Comparison of ENCODE assay signal across 19 cellular contexts in genomic region chr4:122701061-122701460, GRCh38. TPM values are rescaled to one million over a fixed set of nuclear protein-coding genes. Genes with fewer than 3 reads are reported as not detected.
DNase-seq lines count a peak whose midpoint lies in the region; ATAC-seq and TF ChIP-seq lines count a peak whose summit lies in the region.
"Had no signal": no experiment of that assay in that cellular context is flagged by ENCODE, and none has a peak within 500 bp of the region (broad histone marks: within the 10 kb centered on the region; RNA-seq: fewer than 3 reads in every experiment).

No MANE protein-coding gene starts in this region.

- 94% methylated on average over 5 of the region's 5 CpGs for WGBS in hepatocyte (ENCODE audit: low lambda C conversion rate, missing lambda C conversion rate)

- H3K36me3 Mint-ChIP-seq in activated naive CD4-positive, alpha-beta T cell treated with anti-CD3 and anti-CD28 coated beads for 36 hours (ENCODE audit: low read depth): peaks cover 33% of the 10 kb centered on the region
- peaks cover 21% of the 10 kb centered on the region for H3K36me3 Mint-ChIP-seq in activated CD4-positive, alpha-beta memory T cell treated with anti-CD3 and anti-CD28 coated beads for 36 hours
- H3K36me3 Mint-ChIP-seq: brain had no signal

- CTCF ChIA-PET in activated naive CD4-positive, alpha-beta T cell treated with anti-CD3 and anti-CD28 coated beads for 36 hours (lab: Charles Lee): interaction anchor here (0.6 to 1.4 kb wide), 7 partner anchors 13 to 123 kb away, joined by 3 to 4 read pairs (median 3); no protein-coding TSS in a partner anchor
- CTCF ChIA-PET in activated CD4-positive, alpha-beta memory T cell treated with anti-CD3 and anti-CD28 coated beads for 36 hours (lab: Charles Lee): interaction anchor here (0.9 to 1.5 kb wide), 4 partner anchors 10 to 33 kb away, joined by 3 to 7 read pairs (median 4); no protein-coding TSS in a partner anchor

- no peak for TF ChIP-seq CTCF in hepatocyte (IDR thresholded peaks at IDR 0.05; ENCODE audit: poor library complexity)

- peaks cover 59% of the 10 kb centered on the region for H3K4me1 Mint-ChIP-seq in activated naive CD4-positive, alpha-beta T cell treated with anti-CD3 and anti-CD28 coated beads for 36 hours (ENCODE audit: low read depth)
- peaks cover 50% of the 10 kb centered on the region for H3K4me1 Mint-ChIP-seq in activated CD4-positive, alpha-beta memory T cell treated with anti-CD3 and anti-CD28 coated beads for 36 hours (ENCODE audit: low read depth)
- H3K4me1 Mint-ChIP-seq: brain had no signal

- no peaks in the 10 kb centered on the region for H3K79me2 ChIP-seq in hepatocyte

- POLR2A ChIA-PET in activated CD4-positive, alpha-beta memory T cell treated with anti-CD3 and anti-CD28 coated beads for 36 hours (lab: Charles Lee): interaction anchor here (1.0 to 1.9 kb wide), 5 partner anchors 10 to 84 kb away, joined by 3 to 9 read pairs (median 4); no protein-coding TSS in a partner anchor

- intact Hi-C loops in activated naive CD4-positive, alpha-beta T cell treated with anti-CD3 and anti-CD28 coated beads for 36 hours (cut with micrococcal nuclease): loop anchor here (1.0 to 2.0 kb wide), 5 partner anchors 9 to 161 kb away; partner anchors contain the start of gene IL21
- intact Hi-C loops in activated CD4-positive, alpha-beta memory T cell treated with anti-CD3 and anti-CD28 coated beads for 36 hours (cut with micrococcal nuclease): loop anchor here (1.0 to 2.0 kb wide), 5 partner anchors 9 to 69 kb away; no protein-coding TSS in a partner anchor

- H3K9me3 ChIP-seq in hepatocyte (ENCODE audit: low read depth): no peaks in the 10 kb centered on the region
- H3K9me3 ChIP-seq: lower lobe of right lung, ovary had no signal

- H3K27me3 Mint-ChIP-seq in activated naive CD4-positive, alpha-beta T cell treated with anti-CD3 and anti-CD28 coated beads for 36 hours (ENCODE audit: low read depth): no peaks in the 10 kb centered on the region
- H3K27me3 Mint-ChIP-seq in activated CD4-positive, alpha-beta memory T cell treated with anti-CD3 and anti-CD28 coated beads for 36 hours: peaks cover 2% of the 10 kb centered on the region

- peak; percentile 49 for DNase-seq in activated naive CD4-positive, alpha-beta T cell treated with anti-CD3 and anti-CD28 coated beads for 36 hours
- DNase-seq in activated naive CD4-positive, alpha-beta T cell (lab: John Stamatoyannopoulos, UW): no peak
- no peak for DNase-seq in activated CD4-positive, alpha-beta memory T cell treated with anti-CD3 and anti-CD28 coated beads for 36 hours
- DNase-seq in hepatocyte (ENCODE audit: low spot score) (no peak), H7 (no peak), NCI-H2227 treated with DMSO at 0.1 percent for 48 hours (lab: John Stamatoyannopoulos, UW) (no peak), substantia nigra (lab: John Stamatoyannopoulos, UW) (no peak)
- DNase-seq: activated CD8-positive, alpha-beta memory T cell treated with anti-CD3 and anti-CD28 coated beads for 24 hours; activated naive CD4-positive, alpha-beta T cell treated with anti-CD3 and anti-CD28 coated beads, Interleukin-2, amount 50 U/mL, for 16 hours; dorsolateral prefrontal cortex; lower lobe of right lung; NCI-H1048; NCI-H2107; ovary; stimulated activated CD4-positive, alpha-beta T cell treated with anti-CD3 and anti-CD28 coated beads, Interleukin-4, amount 100 ng/mL, for 1 hour; SW 1271 had no signal

- H3K4me3 ChIP-seq in hepatocyte (peak overlapping the region; percentile 8), H7 (ENCODE audit: insufficient read depth, low read depth, low read length) (no peak overlapping the region)
- H3K4me3 ChIP-seq: dorsolateral prefrontal cortex, lower lobe of right lung had no signal

- H3K4me2 ChIP-seq in hepatocyte: peak overlapping the region; percentile 59

- peaks cover 5% of the 10 kb centered on the region for H3K4me1 ChIP-seq in hepatocyte (ENCODE audit: insufficient read depth)
- H3K4me1 ChIP-seq: lower lobe of right lung had no signal

- H3K4me3 Mint-ChIP-seq in activated naive CD4-positive, alpha-beta T cell treated with anti-CD3 and anti-CD28 coated beads for 36 hours: peak overlapping the region; percentile 75
- peak overlapping the region; percentile 77 for H3K4me3 Mint-ChIP-seq in activated CD4-positive, alpha-beta memory T cell treated with anti-CD3 and anti-CD28 coated beads for 36 hours
- H3K4me3 Mint-ChIP-seq: brain had no signal

- H3K27ac ChIP-seq in hepatocyte (no peak overlapping the region), substantia nigra (ENCODE audit: low read depth, low read length, poor library complexity, severe bottlenecking) (no peak overlapping the region)
- H3K27ac ChIP-seq: dorsolateral prefrontal cortex, lower lobe of right lung, skin epidermis had no signal

- H2AFZ ChIP-seq in hepatocyte: no peak overlapping the region

- peak; percentile 46 for ATAC-seq in HG02610 (IDR thresholded peaks at IDR 0.05; ENCODE audit: unreplicated experiment)

- no peaks in the 10 kb centered on the region for H3K9me2 ChIP-seq in hepatocyte (replicated peaks; ENCODE audit: insufficient read depth)

- H3K27me3 ChIP-seq in hepatocyte (no peaks in the 10 kb centered on the region), H7 (ENCODE audit: control insufficient read depth, insufficient read depth, low read length) (no peaks in the 10 kb centered on the region)
- H3K27me3 ChIP-seq: ovary had no signal

- peak overlapping the region; percentile 99 for H3K27ac Mint-ChIP-seq in activated naive CD4-positive, alpha-beta T cell treated with anti-CD3 and anti-CD28 coated beads for 36 hours
- H3K27ac Mint-ChIP-seq in activated CD4-positive, alpha-beta memory T cell treated with anti-CD3 and anti-CD28 coated beads for 36 hours: peak overlapping the region; percentile 92
- H3K27ac Mint-ChIP-seq: brain had no signal

- H3K9me3 Mint-ChIP-seq in activated naive CD4-positive, alpha-beta T cell treated with anti-CD3 and anti-CD28 coated beads for 36 hours: no peaks in the 10 kb centered on the region
- H3K9me3 Mint-ChIP-seq in activated CD4-positive, alpha-beta memory T cell treated with anti-CD3 and anti-CD28 coated beads for 36 hours: no peaks in the 10 kb centered on the region
- H3K9me3 Mint-ChIP-seq: brain had no signal

- no peaks in the 10 kb centered on the region for H4K20me1 ChIP-seq in hepatocyte (ENCODE audit: insufficient read depth, poor library complexity, severe bottlenecking)

- H3K36me3 ChIP-seq in hepatocyte (replicated peaks; ENCODE audit: insufficient read depth, low read depth): no peaks in the 10 kb centered on the region
- no peaks in the 10 kb centered on the region for H3K36me3 ChIP-seq in H7 (replicated peaks; ENCODE audit: control insufficient read depth, insufficient read depth, low read length)
- H3K36me3 ChIP-seq: lower lobe of right lung, ovary had no signal

RNA-seq across cellular contexts. Expression of gene BBS12, which starts 31.4 kb away (rescaled TPM):
- 1 to 10 TPM; 1.7 to 2.2 TPM for total RNA-seq in activated naive CD4-positive, alpha-beta T cell treated with anti-CD3 and anti-CD28 coated beads for 36 hours
- 1 to 10 TPM; 3.7 to 4.3 TPM for total RNA-seq in activated CD4-positive, alpha-beta memory T cell treated with anti-CD3 and anti-CD28 coated beads for 36 hours
- 3.9 and 4.7 TPM in 2 replicates for total RNA-seq in hepatocyte
- polyA plus RNA-seq in hepatocyte: 3.0 and 4.3 TPM in 2 replicates
- 2.3 and 2.4 TPM in 2 replicates for total RNA-seq in H7 (2014; rRNA removed; shearing (Covaris generic))
